In genomic region chr19:5974721-5975387, GRCh38 we compare ENCODE assay signal across 10 cellular contexts. TPM values are rescaled to one million over a fixed set of nuclear protein-coding genes. Genes with fewer than 3 reads are reported as not detected.
DNase-seq lines count a peak whose midpoint lies in the region; ATAC-seq and TF ChIP-seq lines count a peak whose summit lies in the region.
"Had no signal": no experiment of that assay in that cellular context is flagged by ENCODE, and none has a peak within 500 bp of the region (broad histone marks: within the 10 kb centered on the region; RNA-seq: fewer than 3 reads in every experiment).

No MANE protein-coding gene starts in this region.

- no peak for TF ChIP-seq POLR2A in tibial nerve (IDR thresholded peaks at IDR 0.05)

- H3K9me3 ChIP-seq in tibial nerve: no peaks in the 10 kb centered on the region
- H3K9me3 ChIP-seq: esophagus muscularis mucosa had no signal

- peaks cover 0 to 76% (median 32%) of the 10 kb centered on the region in 4 donors for H3K4me1 ChIP-seq in tibial nerve

- H3K4me3 ChIP-seq in tibial nerve: no peak overlapping the region
- H3K4me3 ChIP-seq: esophagus muscularis mucosa had no signal

- H3K27me3 ChIP-seq in tibial nerve: no peaks in the 10 kb centered on the region
- H3K27me3 ChIP-seq: esophagus muscularis mucosa had no signal

- ATAC-seq in activated CD4-positive, CD25-positive, alpha-beta regulatory T cell treated with anti-CD3 and anti-CD28 coated beads, Interleukin-2, amount 50 U/mL, for 24 hours: peak; percentile 63 to 71
- ATAC-seq in HG03025 (IDR thresholded peaks at IDR 0.05; ENCODE audit: low FRiP score, unreplicated experiment): no peak
- no peak for ATAC-seq in HG02763 (IDR thresholded peaks at IDR 0.05; ENCODE audit: unreplicated experiment)

- TF ChIP-seq EP300 in tibial nerve (IDR thresholded peaks at IDR 0.05): no peak

- 66 to 68% methylated on average over 10 of the region's 10 CpGs for WGBS in tibial nerve, 2 donors

- peak; percentile 14 for DNase-seq in NCI-H2196 treated with DMSO at 0.1 percent for 48 hours (lab: John Stamatoyannopoulos, UW; ENCODE audit: unreplicated experiment)
- no peak for DNase-seq in NCI-H2196 (lab: John Stamatoyannopoulos, UW; ENCODE audit: unreplicated experiment)
- peak; percentile 51 for DNase-seq in germinal center (ENCODE audit: low spot score)
- DNase-seq in stimulated activated CD4-positive, alpha-beta T cell treated with anti-CD3 and anti-CD28 coated beads, TNF-alpha, amount 100 ng/mL, for 24 hours (ENCODE audit: low read depth in 3 of 3): peak; percentile 18 to 44 (median 34)
- DNase-seq in tibial nerve (ENCODE audit: low spot score in 2 of 2): no peak
- DNase-seq: NCI-H2081 had no signal

- peak overlapping the region in 1 of 4 donors; percentile 17 for H3K27ac ChIP-seq in tibial nerve
- H3K27ac ChIP-seq: esophagus muscularis mucosa had no signal

- peaks cover 0 to 25% (median 0%) of the 10 kb centered on the region in 3 donors for H3K36me3 ChIP-seq in tibial nerve

- no peak for TF ChIP-seq CTCF in tibial nerve (IDR thresholded peaks at IDR 0.05)

RNA-seq across cellular contexts. Expression of gene RANBP3, which starts 3.1 kb away (rescaled TPM):
- 100 to 1,000 TPM in 2 of 4 donors, 10 to 100 TPM in 2; 75.4 to 129 (median 95.6) TPM for total RNA-seq in tibial nerve

Comparison
In these comparisons a context has a peak if more than half of its experiments do, and no peak if none do; other contexts are left out.
1. DNase-seq: peak in NCI-H2196 treated with DMSO at 0.1 percent for 48 hours (single experiment), germinal center (single experiment) and stimulated activated CD4-positive, alpha-beta T cell treated with anti-CD3 and anti-CD28 coated beads, TNF-alpha, amount 100 ng/mL, for 24 hours (3 of 3); none in NCI-H2196 (single experiment) and tibial nerve (0 of 2).
2. ATAC-seq: peak in activated CD4-positive, CD25-positive, alpha-beta regulatory T cell treated with anti-CD3 and anti-CD28 coated beads, Interleukin-2, amount 50 U/mL, for 24 hours (2 of 2); none in HG03025 (single experiment) and HG02763 (single experiment).